9 cellular contexts compared by ENCODE assay signal in genomic region chr15:35673093-35673573, GRCh38.
DNase-seq lines count a peak whose midpoint lies in the region; ATAC-seq and TF ChIP-seq lines count a peak whose summit lies in the region.
"Had no signal": no experiment of that assay in that cellular context is flagged by ENCODE, and none has a peak within 500 bp of the region (broad histone marks: within the 10 kb centered on the region; RNA-seq: fewer than 3 reads in every experiment).

No MANE protein-coding gene starts in this region.

- no peak overlapping the region for H2AFZ ChIP-seq in IMR-90 (replicated peaks; ENCODE audit: low read length, poor library complexity)

- H3K27ac ChIP-seq in IMR-90 (ENCODE audit: insufficient read depth, low read length): no peak overlapping the region
- H3K27ac ChIP-seq: HL-60 had no signal

- WGBS in IMR-90 (ENCODE audit: extremely low coverage in 2 of 2, insufficient read length in 1 of 2), 2 experiments: 73% methylated on average over 2 of the region's 8 CpGs; no CpG with 5 or more reads in 1 of the 2 experiments

- CTCF ChIA-PET in IMR-90 (lab: Yijun Ruan, JAX): no interaction called here

- H3K27me3 ChIP-seq in IMR-90 (ENCODE audit: control insufficient read depth, insufficient read depth, low read length): no peaks in the 10 kb centered on the region

- no peak overlapping the region for H3K9ac ChIP-seq in IMR-90 (ENCODE audit: low read depth, low read length)

- no peak overlapping the region for H3K56ac ChIP-seq in IMR-90 (ENCODE audit: extremely low read depth, insufficient read depth, low read length)

- peaks cover 7% of the 10 kb centered on the region for H3K4me1 Mint-ChIP-seq in activated T-cell treated with anti-CD3 and anti-CD28 coated beads, Interleukin-2, amount 50 U/mL, for 4 hours (ENCODE audit: low read depth)
- H3K4me1 Mint-ChIP-seq in stimulated activated naive CD8-positive, alpha-beta T cell treated with anti-CD3 and anti-CD28 coated beads, Interleukin-15, amount 100 ng/mL, for 72 hours: peaks cover 10% of the 10 kb centered on the region

- no peaks in the 10 kb centered on the region for H3K9me3 ChIP-seq in IMR-90 (ENCODE audit: control insufficient read depth, insufficient read depth, low read length)

- no peak for TF ChIP-seq POLR2A in IMR-90 (IDR thresholded peaks at IDR 0.05; ENCODE audit: low read depth, low read length)

- no peak overlapping the region for H2BK15ac ChIP-seq in IMR-90 (ENCODE audit: low read depth, low read length)

- in situ Hi-C loops in IMR-90 (cut with MboI; ENCODE audit: low sequenced_read_pairs): no loop called here

- no peaks in the 10 kb centered on the region for H3K36me3 Mint-ChIP-seq in activated T-cell treated with anti-CD3 and anti-CD28 coated beads, Interleukin-2, amount 50 U/mL, for 4 hours (ENCODE audit: insufficient read depth)

- H3K4me3 ChIP-seq in IMR-90 (ENCODE audit: insufficient read depth, low read depth, low read length): no peak overlapping the region

- no peak overlapping the region for H3K18ac ChIP-seq in IMR-90 (ENCODE audit: low read depth, low read length)

- no peak for TF ChIP-seq RAD21 in IMR-90 (IDR thresholded peaks at IDR 0.05; ENCODE audit: low read length)

- H4K91ac ChIP-seq in IMR-90 (ENCODE audit: insufficient read depth, low read depth, low read length): no peak overlapping the region

- DNase-seq in activated T-cell treated with anti-CD3 and anti-CD28 coated beads, Interleukin-2, amount 50 U/mL, for 4 hours: no peak
- no peak for DNase-seq in activated T-cell treated with anti-CD3 and anti-CD28 coated beads for 4 hours
- DNase-seq in IMR-90: no peak
- DNase-seq in glomerular endothelial cell (ENCODE audit: extremely low read depth, low read depth, low spot score): peak; percentile 48
- peak in 1 of 2 donors; percentile 11 for DNase-seq in stimulated activated naive CD8-positive, alpha-beta T cell treated with anti-CD3 and anti-CD28 coated beads, Interleukin-15, amount 100 ng/mL, for 72 hours
- DNase-seq in NCI-H2029 treated with DMSO at 0.1 percent for 48 hours (lab: John Stamatoyannopoulos, UW): no peak
- DNase-seq in stimulated activated naive CD4-positive, alpha-beta T cell (lab: John Stamatoyannopoulos, UW): no peak
- DNase-seq in islet precursor cell: no peak

- H2BK120ac ChIP-seq in IMR-90 (ENCODE audit: low read depth, low read length): no peak overlapping the region

- H3K9me3 Mint-ChIP-seq in activated T-cell treated with anti-CD3 and anti-CD28 coated beads, Interleukin-2, amount 50 U/mL, for 4 hours: no peaks in the 10 kb centered on the region
- peaks cover 0 to 7% of the 10 kb centered on the region in 2 donors for H3K9me3 Mint-ChIP-seq in stimulated activated naive CD8-positive, alpha-beta T cell treated with anti-CD3 and anti-CD28 coated beads, Interleukin-15, amount 100 ng/mL, for 72 hours

- POLR2A ChIA-PET in IMR-90 (lab: Charles Lee; ENCODE audit: unreplicated experiment): no interaction called here

- no peak overlapping the region for H3K23ac ChIP-seq in IMR-90 (ENCODE audit: low read depth, low read length)

- no peak overlapping the region for H2AK5ac ChIP-seq in IMR-90 (ENCODE audit: low read depth, low read length)

- peaks cover 4% of the 10 kb centered on the region for H3K9me1 ChIP-seq in IMR-90 (ENCODE audit: insufficient read depth, low read length)

- H2BK5ac ChIP-seq in IMR-90 (ENCODE audit: low read depth, low read length, poor library complexity, severe bottlenecking): no peak overlapping the region

- H3K79me1 ChIP-seq in IMR-90 (ENCODE audit: low read depth in 1 of 2, low read length in 2 of 2): no peaks in the 10 kb centered on the region

- peak overlapping the region; percentile 48 to 85 for H3K27ac Mint-ChIP-seq in stimulated activated naive CD8-positive, alpha-beta T cell treated with anti-CD3 and anti-CD28 coated beads, Interleukin-15, amount 100 ng/mL, for 72 hours

- no peak overlapping the region for H3K4me2 ChIP-seq in IMR-90 (ENCODE audit: low read depth, low read length)

- peaks cover 5% of the 10 kb centered on the region for H3K4me1 ChIP-seq in IMR-90 (ENCODE audit: control insufficient read depth, insufficient read depth, low read length)

- dilution Hi-C loops in IMR-90 (cut with HindIII; ENCODE audit: low sequenced_read_pairs, unreplicated experiment): no loop called here

- H2AK9ac ChIP-seq in IMR-90 (replicated peaks; ENCODE audit: low read depth, low read length, poor library complexity): no peak overlapping the region

- H3K4me3 Mint-ChIP-seq in activated T-cell treated with anti-CD3 and anti-CD28 coated beads, Interleukin-2, amount 50 U/mL, for 4 hours: peak overlapping the region; percentile 59
- H3K4me3 Mint-ChIP-seq in stimulated activated naive CD8-positive, alpha-beta T cell treated with anti-CD3 and anti-CD28 coated beads, Interleukin-15, amount 100 ng/mL, for 72 hours: peak overlapping the region; percentile 68 to 71

- TF ChIP-seq CTCF in IMR-90 (conservative IDR thresholded peaks at IDR 0.05; ENCODE audit: low read depth, low read length): no peak

- peaks cover 2% of the 10 kb centered on the region for H3K27me3 Mint-ChIP-seq in activated T-cell treated with anti-CD3 and anti-CD28 coated beads, Interleukin-2, amount 50 U/mL, for 4 hours (ENCODE audit: low read depth)
- peaks cover 28% of the 10 kb centered on the region for H3K27me3 Mint-ChIP-seq in stimulated activated naive CD8-positive, alpha-beta T cell treated with anti-CD3 and anti-CD28 coated beads, Interleukin-15, amount 100 ng/mL, for 72 hours

- H4K8ac ChIP-seq in IMR-90 (ENCODE audit: low read depth in 2 of 2, low read length in 2 of 2): no peak overlapping the region

- ATAC-seq in activated T-cell treated with anti-CD3 and anti-CD28 coated beads, Interleukin-2, amount 50 U/mL, for 4 hours: peak; percentile 63 to 69
- ATAC-seq in IMR-90 (ENCODE audit: low read depth): no peak
- peak; percentile 87 for ATAC-seq in stimulated activated naive CD8-positive, alpha-beta T cell treated with anti-CD3 and anti-CD28 coated beads, Interleukin-15, amount 100 ng/mL, for 72 hours

- no peak overlapping the region for H4K5ac ChIP-seq in IMR-90 (ENCODE audit: low read depth, low read length)

- no TSS peak for BruUV-seq in IMR-90 (replicated peaks; lab: Mats Ljungman, UMichigan)

- H3K14ac ChIP-seq in IMR-90 (replicated peaks; ENCODE audit: low read depth, low read length): no peak overlapping the region

- H3K36me3 ChIP-seq in IMR-90 (ENCODE audit: control insufficient read depth, insufficient read depth, low read length): no peaks in the 10 kb centered on the region

- H3K4ac ChIP-seq in IMR-90 (ENCODE audit: low read depth, low read length): no peak overlapping the region

- intact Hi-C loops in IMR-90 (cut with micrococcal nuclease): no loop called here

- H4K20me1 ChIP-seq in IMR-90 (ENCODE audit: insufficient read depth, low read length): no peaks in the 10 kb centered on the region

- 0 out of 2 replicates have a peak overlapping the region, but pooled peaks have one; percentile 21 for H2BK20ac ChIP-seq in IMR-90 (ENCODE audit: low read depth, low read length)

TF ChIP-seq in IMR-90, 13 proteins besides CTCF, POLR2A, EP300 and RAD21:
- no peak for TF ChIP-seq CEBPB (IDR thresholded peaks at IDR 0.05; ENCODE audit: low read depth, low read length)
- no peak for TF ChIP-seq MXI1 (IDR thresholded peaks at IDR 0.05; ENCODE audit: borderline replicate concordance, low read depth, low read length)
- no peak for TF ChIP-seq MAZ (IDR thresholded peaks at IDR 0.05; ENCODE audit: borderline replicate concordance, low read depth, low read length)
- TF ChIP-seq SMC3 (IDR thresholded peaks at IDR 0.05; ENCODE audit: low read depth, low read length): no peak
- no peak for TF ChIP-seq RCOR1 (IDR thresholded peaks at IDR 0.05; ENCODE audit: insufficient replicate concordance, low read length)
- no peak for TF ChIP-seq RFX5 (IDR thresholded peaks at IDR 0.05; ENCODE audit: low read depth, low read length)
- no peak for TF ChIP-seq ELK1 (IDR thresholded peaks at IDR 0.05; ENCODE audit: borderline replicate concordance, low read depth, low read length)
- TF ChIP-seq NFE2L2 (IDR thresholded peaks at IDR 0.05; ENCODE audit: low read depth, low read length): no peak
- no peak for TF ChIP-seq CHD1 (IDR thresholded peaks at IDR 0.05; ENCODE audit: low read depth, low read length)
- no peak for TF ChIP-seq FOS (IDR thresholded peaks at IDR 0.05; ENCODE audit: low read depth, low read length)
- TF ChIP-seq, protein P1, sequence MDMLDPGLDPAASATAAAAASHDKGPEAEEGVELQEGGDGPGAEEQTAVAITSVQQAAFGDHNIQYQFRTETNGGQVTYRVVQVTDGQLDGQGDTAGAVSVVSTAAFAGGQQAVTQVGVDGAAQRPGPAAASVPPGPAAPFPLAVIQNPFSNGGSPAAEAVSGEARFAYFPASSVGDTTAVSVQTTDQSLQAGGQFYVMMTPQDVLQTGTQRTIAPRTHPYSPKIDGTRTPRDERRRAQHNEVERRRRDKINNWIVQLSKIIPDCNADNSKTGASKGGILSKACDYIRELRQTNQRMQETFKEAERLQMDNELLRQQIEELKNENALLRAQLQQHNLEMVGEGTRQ (IDR thresholded peaks at IDR 0.05; ENCODE audit: low read depth, low read length): no peak
- no peak for TF ChIP-seq BHLHE40 (IDR thresholded peaks at IDR 0.05; ENCODE audit: low read depth, low read length)
- no peak for TF ChIP-seq MAFK (IDR thresholded peaks at IDR 0.05; ENCODE audit: low read depth, low read length)
